In genomic region chr11:122756417-122756816, GRCh38 we compare ENCODE assay signal across 7 cellular contexts.
DNase-seq lines count a peak whose midpoint lies in the region; ATAC-seq, FAIRE-seq and TF ChIP-seq lines count a peak whose summit lies in the region.

No MANE protein-coding gene starts in this region.

- H3K4me1 ChIP-seq in HepG2 (ENCODE audit: insufficient read depth, low read length): no peaks in the 10 kb centered on the region

- no peaks in the 10 kb centered on the region for H3K9me3 Mint-ChIP-seq in activated CD4-positive, alpha-beta T cell treated with anti-CD3 and anti-CD28 coated beads, Interleukin-2, amount 10 ng/mL, durations not matched to agents 7 days and 5 days

- intact Hi-C loops in HepG2 (cut with micrococcal nuclease; ENCODE audit: unreplicated experiment): no loop called here

- BruUV-seq in HepG2 (replicated peaks; lab: Mats Ljungman, UMichigan): no TSS peak

- H3K36me3 Mint-ChIP-seq in activated CD4-positive, alpha-beta T cell treated with anti-CD3 and anti-CD28 coated beads, Interleukin-2, amount 10 ng/mL, durations not matched to agents 7 days and 5 days (ENCODE audit: low read depth): no peaks in the 10 kb centered on the region

- ATAC-seq in GM19043 (IDR thresholded peaks at IDR 0.05; ENCODE audit: low read depth, unreplicated experiment): peak; percentile 72
- peak; percentile 85 for ATAC-seq in HG03442 (IDR thresholded peaks at IDR 0.05; ENCODE audit: unreplicated experiment)
- ATAC-seq in HepG2: no peak; the same call in 2 of the 3 replicates
- no peak for ATAC-seq in HG03280 (IDR thresholded peaks at IDR 0.05; ENCODE audit: unreplicated experiment)

- H3K9me3 ChIP-seq in HepG2 (ENCODE audit: low read length): no peaks in the 10 kb centered on the region

- no peaks in the 10 kb centered on the region for H3K27me3 Mint-ChIP-seq in activated CD4-positive, alpha-beta T cell treated with anti-CD3 and anti-CD28 coated beads, Interleukin-2, amount 10 ng/mL, durations not matched to agents 7 days and 5 days

- CTCF ChIA-PET in activated CD4-positive, alpha-beta T cell treated with anti-CD3 and anti-CD28 coated beads, Interleukin-2, amount 10 ng/mL, durations not matched to agents 7 days and 5 days (lab: Charles Lee): interaction anchor here (0.8 to 5.0 kb wide), 10 partner anchors 10 to 176 kb away, joined by 3 to 36 read pairs (median 5); partner anchors contain the start of gene UBASH3B
- CTCF ChIA-PET in HepG2 (lab: Yijun Ruan, JAX; ENCODE audit: low intra/inter-chr PET ratio, low total read pairs): interaction anchor here (2.6 kb wide), 1 partner anchor 127 kb away, joined by 9 read pairs; no protein-coding TSS in a partner anchor

- FAIRE-seq in HepG2 (lab: Jason Lieb, UNC): no peak

- H3K36me3 ChIP-seq in HepG2 (replicated peaks in 1 of 2; ENCODE audit: control insufficient read depth in 1 of 2, insufficient read depth in 2 of 2, low read length in 2 of 2): no peaks in the 10 kb centered on the region

- no peaks in the 10 kb centered on the region for H3K27me3 ChIP-seq in HepG2 (ENCODE audit: control insufficient read depth in 1 of 2, insufficient read depth in 2 of 2, low read length in 2 of 2)

- H3K79me2 ChIP-seq in HepG2 (ENCODE audit: insufficient read depth, low read length): no peaks in the 10 kb centered on the region

- POLR2A ChIA-PET in activated CD4-positive, alpha-beta T cell treated with anti-CD3 and anti-CD28 coated beads, Interleukin-2, amount 10 ng/mL, durations not matched to agents 7 days and 5 days (lab: Charles Lee): interaction anchor here (0.6 kb wide), 1 partner anchor 94 kb away, joined by 3 read pairs; no protein-coding TSS in a partner anchor
- POLR2A ChIA-PET in HepG2 (lab: Yijun Ruan, JAX): no interaction called here

- DNase-seq in activated CD4-positive, alpha-beta T cell treated with anti-CD3 and anti-CD28 coated beads, Interleukin-2, amount 10 ng/mL, durations not matched to agents 7 days and 5 days: peak; percentile 66
- DNase-seq in HepG2 (ENCODE audit: low spot score) (no peak), NCI-H2029 (lab: John Stamatoyannopoulos, UW) (no peak), NCI-H748 treated with DMSO at 0.1 percent for 48 hours (lab: John Stamatoyannopoulos, UW) (no peak)

- TF ChIP-seq EP300 in HepG2 (IDR thresholded peaks at IDR 0.05; ENCODE audit: low read depth in 2 of 2, low read length in 2 of 2) (no peak), HepG2 (CRISPR knock-in tag; IDR thresholded peaks at IDR 0.05; ENCODE audit: borderline replicate concordance) (no peak)

- H4K20me1 ChIP-seq in HepG2 (ENCODE audit: insufficient read depth, low read length): no peaks in the 10 kb centered on the region

- no peak for TF ChIP-seq RAD21 in HepG2 (CRISPR knock-in tag; IDR thresholded peaks at IDR 0.05)

- no peak overlapping the region for H3K4me2 ChIP-seq in HepG2 (ENCODE audit: low read depth, low read length)

- no peak for TF ChIP-seq POLR2A in HepG2 (IDR thresholded peaks at IDR 0.05; ENCODE audit: insufficient read depth in 1 of 2, low read depth in 2 of 2, low read length in 2 of 2)

- peak overlapping the region; percentile 41 for H3K27ac Mint-ChIP-seq in activated CD4-positive, alpha-beta T cell treated with anti-CD3 and anti-CD28 coated beads, Interleukin-2, amount 10 ng/mL, durations not matched to agents 7 days and 5 days

- no peak overlapping the region for H3K4me3 Mint-ChIP-seq in activated CD4-positive, alpha-beta T cell treated with anti-CD3 and anti-CD28 coated beads, Interleukin-2, amount 10 ng/mL, durations not matched to agents 7 days and 5 days

- peaks cover 39% of the 10 kb centered on the region for H3K4me1 Mint-ChIP-seq in activated CD4-positive, alpha-beta T cell treated with anti-CD3 and anti-CD28 coated beads, Interleukin-2, amount 10 ng/mL, durations not matched to agents 7 days and 5 days

- no peak overlapping the region for H3K9ac ChIP-seq in HepG2 (ENCODE audit: insufficient read depth, low read depth, low read length)

- no peak overlapping the region for H3K4me3 ChIP-seq in HepG2 (replicated peaks in 1 of 3; ENCODE audit: insufficient read depth in 1 of 3, low read depth in 2 of 3, low read length in 3 of 3)

- no peak overlapping the region for H3K27ac ChIP-seq in HepG2 (ENCODE audit: extremely low read length, insufficient read depth, low read length)

- no peak overlapping the region for H2AFZ ChIP-seq in HepG2 (ENCODE audit: low read length)

- in situ Hi-C loops in HepG2 (cut with HindIII; ENCODE audit: extremely low pct_ligation_motif_present, low pct_unique_long_range_greater_than_20kb): no loop called here

- peak; percentile 30 for TF ChIP-seq CTCF in HepG2 (CRISPR knock-in tag; IDR thresholded peaks at IDR 0.05)

TF ChIP-seq in HepG2, 621 proteins besides CTCF, POLR2A, EP300 and RAD21:
- TF ChIP-seq ZNF207 (IDR thresholded peaks at IDR 0.05; ENCODE audit: borderline replicate concordance): no peak
- no peak for TF ChIP-seq DPF2 (CRISPR knock-in tag; IDR thresholded peaks at IDR 0.05; ENCODE audit: borderline replicate concordance, low read depth)
- TF ChIP-seq NFATC3 (CRISPR knock-in tag; IDR thresholded peaks at IDR 0.05): no peak
- TF ChIP-seq STAG1 (CRISPR knock-in tag; IDR thresholded peaks at IDR 0.05): no peak
- no peak for TF ChIP-seq MAFG (CRISPR knock-in tag; IDR thresholded peaks at IDR 0.05)
- TF ChIP-seq ADNP (CRISPR knock-in tag; IDR thresholded peaks at IDR 0.05): no peak
- no peak for TF ChIP-seq RFX3 (CRISPR knock-in tag; IDR thresholded peaks at IDR 0.05)
- no peak for TF ChIP-seq SNAPC5 (CRISPR knock-in tag; IDR thresholded peaks at IDR 0.05; ENCODE audit: borderline replicate concordance)
- TF ChIP-seq FOXK2 (IDR thresholded peaks at IDR 0.05): no peak
- no peak for TF ChIP-seq SKIL (CRISPR knock-in tag; IDR thresholded peaks at IDR 0.05; ENCODE audit: borderline replicate concordance)
- TF ChIP-seq ZBTB39 (CRISPR knock-in tag; IDR thresholded peaks at IDR 0.05): no peak
- TF ChIP-seq MYC (CRISPR knock-in tag; IDR thresholded peaks at IDR 0.05; ENCODE audit: borderline replicate concordance): no peak
- no peak for TF ChIP-seq ZC3H13 (CRISPR knock-in tag; IDR thresholded peaks at IDR 0.05)
- TF ChIP-seq IRF1 (CRISPR knock-in tag; IDR thresholded peaks at IDR 0.05; ENCODE audit: low read depth): no peak
- TF ChIP-seq ZMAT3 (CRISPR knock-in tag; conservative IDR thresholded peaks at IDR 0.05): no peak

Comparison
In these comparisons a context has a peak if more than half of its experiments do, and no peak if none do; other contexts are left out.
1. ATAC-seq: peak in GM19043 (single experiment) and HG03442 (single experiment); none in HepG2 (single experiment) and HG03280 (single experiment).